ENCODE assay signal across 8 cellular contexts in genomic region chr19:51097166-51097736, GRCh38. TPM values are rescaled to one million over a fixed set of nuclear protein-coding genes. Genes with fewer than 3 reads are reported as not detected.
A peak's percentile ranks its signal among the peaks of the same experiment; 100 is the strongest.
DNase-seq lines count a peak whose midpoint lies in the region; ATAC-seq, FAIRE-seq and TF ChIP-seq lines count a peak whose summit lies in the region.

No MANE protein-coding gene starts in this region.

- H3K4me3 ChIP-seq in epithelial cell of esophagus (ENCODE audit: low read length): no peak overlapping the region

- peak; percentile 73 for TF ChIP-seq CTCF in epithelial cell of esophagus (IDR thresholded peaks at IDR 0.05; ENCODE audit: insufficient read depth, low read depth, low read length, missing control alignments)

- no peak overlapping the region for H3K4me3 Mint-ChIP-seq in activated CD8-positive, alpha-beta memory T cell treated with anti-CD3 and anti-CD28 coated beads, Interleukin-2, amount 10 ng/mL, durations not matched to agents 7 days and 5 days
- peak overlapping the region in 2 of 8 donors; percentile 31 to 47 for H3K4me3 Mint-ChIP-seq in naive B cell

- no peak for TF ChIP-seq POLR2A in GM12891 (IDR thresholded peaks at IDR 0.05; ENCODE audit: low read depth, low read length)

- peak; percentile 87 for FAIRE-seq in GM12891 (lab: Jason Lieb, UNC)

- peaks cover 15% of the 10 kb centered on the region for H3K4me1 Mint-ChIP-seq in activated CD8-positive, alpha-beta memory T cell treated with anti-CD3 and anti-CD28 coated beads, Interleukin-2, amount 10 ng/mL, durations not matched to agents 7 days and 5 days
- H3K4me1 Mint-ChIP-seq in naive B cell: peaks cover 17 to 25% (median 20%) of the 10 kb centered on the region in 3 donors

- H3K27me3 Mint-ChIP-seq in activated CD8-positive, alpha-beta memory T cell treated with anti-CD3 and anti-CD28 coated beads, Interleukin-2, amount 10 ng/mL, durations not matched to agents 7 days and 5 days: no peaks in the 10 kb centered on the region
- H3K27me3 Mint-ChIP-seq in naive B cell: no peaks in the 10 kb centered on the region

- peak overlapping the region; percentile 10 for H3K27ac Mint-ChIP-seq in activated CD8-positive, alpha-beta memory T cell treated with anti-CD3 and anti-CD28 coated beads, Interleukin-2, amount 10 ng/mL, durations not matched to agents 7 days and 5 days
- H3K27ac Mint-ChIP-seq in naive B cell: peak overlapping the region in 3 of 6 donors; percentile 11 to 89 (median 40)

- CTCF ChIA-PET in activated CD8-positive, alpha-beta memory T cell treated with anti-CD3 and anti-CD28 coated beads, Interleukin-2, amount 10 ng/mL, durations not matched to agents 7 days and 5 days (lab: Charles Lee): interaction anchor here (1.2 to 4.2 kb wide), 4 partner anchors 76 to 175 kb away, joined by 4 to 19 read pairs (median 10); partner anchors contain the start of gene KLK10

- H3K36me3 Mint-ChIP-seq in activated CD8-positive, alpha-beta memory T cell treated with anti-CD3 and anti-CD28 coated beads, Interleukin-2, amount 10 ng/mL, durations not matched to agents 7 days and 5 days: peaks cover 7% of the 10 kb centered on the region
- peaks cover 4 to 14% of the 10 kb centered on the region in 2 donors for H3K36me3 Mint-ChIP-seq in naive B cell

- DNase-seq in A172 (ENCODE audit: low spot score) (peak; percentile 27), GM12891 (ENCODE audit: insufficient read length, low spot score) (peak; percentile 71), NCI-H774 (lab: John Stamatoyannopoulos, UW) (peak; percentile 30), epithelial cell of esophagus (ENCODE audit: low read depth) (peak; percentile 90), naive B cell (peak; percentile 41)
- DNase-seq in activated CD8-positive, alpha-beta memory T cell treated with anti-CD3 and anti-CD28 coated beads, Interleukin-2, amount 10 ng/mL, durations not matched to agents 7 days and 5 days: peak; percentile 78
- peak in 5 of 6 experiments; percentile 31 to 61 (median 44) for DNase-seq in stimulated activated naive CD4-positive, alpha-beta T cell (lab: John Stamatoyannopoulos, UW)

- no peaks in the 10 kb centered on the region for H3K9me3 Mint-ChIP-seq in activated CD8-positive, alpha-beta memory T cell treated with anti-CD3 and anti-CD28 coated beads, Interleukin-2, amount 10 ng/mL, durations not matched to agents 7 days and 5 days (ENCODE audit: low read depth)
- H3K9me3 Mint-ChIP-seq in naive B cell: no peaks in the 10 kb centered on the region

- ATAC-seq in activated CD8-positive, alpha-beta memory T cell treated with anti-CD3 and anti-CD28 coated beads, Interleukin-2, amount 10 ng/mL, durations not matched to agents 7 days and 5 days: peak; percentile 72
- peak; percentile 43 to 71 for ATAC-seq in naive B cell (ENCODE audit: low read depth in 2 of 2)
- no peak for ATAC-seq in GM19035 (IDR thresholded peaks at IDR 0.05; ENCODE audit: unreplicated experiment)

TF ChIP-seq in GM12891, 5 proteins besides CTCF, POLR2A, EP300 and RAD21:
- TF ChIP-seq POLR2AphosphoS5 (IDR thresholded peaks at IDR 0.05; ENCODE audit: low read depth, low read length): no peak
- TF ChIP-seq SPI1 (IDR thresholded peaks at IDR 0.05; ENCODE audit: low read depth, low read length): no peak
- TF ChIP-seq PAX5 (IDR thresholded peaks at IDR 0.05; ENCODE audit: insufficient read depth, low read length, severe bottlenecking): no peak
- no peak for TF ChIP-seq TAF1 (IDR thresholded peaks at IDR 0.05; ENCODE audit: low read depth, low read length)
- no peak for TF ChIP-seq POU2F2 (IDR thresholded peaks at IDR 0.05; ENCODE audit: low read depth, low read length)

RNA-seq across cellular contexts. Expression of gene CTU1, which starts 11.0 kb away (rescaled TPM):
- total RNA-seq in A172 (2014; rRNA removed; shearing (Covaris generic)): 4.3 and 8.6 TPM in 2 replicates
- 1.7 TPM for polyA plus RNA-seq in GM12891 (2012; ENCODE audit: low read depth, missing spikeins)
- total RNA-seq in activated CD8-positive, alpha-beta memory T cell treated with anti-CD3 and anti-CD28 coated beads, Interleukin-2, amount 10 ng/mL, durations not matched to agents 7 days and 5 days: 10 to 100 TPM in 1 of 2 experiments, 1 to 10 TPM in 1; 9.5 to 10.9 TPM
- polyA plus RNA-seq in naive B cell (ENCODE audit: low read depth in 6 of 6): 1 to 10 TPM; 1.8 to 5.6 (median 4.2) TPM

RNA-seq across cellular contexts. Expression of gene KLK14, which starts 14.6 kb away (rescaled TPM):
- not detected in 2 replicates for total RNA-seq in A172 (2014; rRNA removed; shearing (Covaris generic))
- 0.10 TPM for polyA plus RNA-seq in GM12891 (2012; ENCODE audit: low read depth, missing spikeins)
- total RNA-seq in activated CD8-positive, alpha-beta memory T cell treated with anti-CD3 and anti-CD28 coated beads, Interleukin-2, amount 10 ng/mL, durations not matched to agents 7 days and 5 days: under 1 TPM; 0.61 to 0.89 TPM
- under 1 TPM in 1 of 6 donors, not detected in 5; 0.49 TPM for polyA plus RNA-seq in naive B cell (ENCODE audit: low read depth in 6 of 6)

RNA-seq across cellular contexts. Expression of gene SIGLEC9, which starts 27.5 kb away (rescaled TPM):
- total RNA-seq in A172 (2014; rRNA removed; shearing (Covaris generic)): 0.43 TPM in 1 of 2 replicates, not detected in the other
- polyA plus RNA-seq in GM12891 (2012; ENCODE audit: low read depth, missing spikeins): not detected
- under 1 TPM in 1 of 2 experiments, not detected in 1; 0.26 TPM for total RNA-seq in activated CD8-positive, alpha-beta memory T cell treated with anti-CD3 and anti-CD28 coated beads, Interleukin-2, amount 10 ng/mL, durations not matched to agents 7 days and 5 days
- polyA plus RNA-seq in naive B cell (ENCODE audit: low read depth in 6 of 6): 1 to 10 TPM in 1 of 6 donors, under 1 TPM in 1, not detected in 4; 0.25 to 1.3 TPM

RNA-seq across cellular contexts. Expression of gene KLK13, which starts 32.4 kb away (rescaled TPM):
- not detected in 2 replicates for total RNA-seq in A172 (2014; rRNA removed; shearing (Covaris generic))
- polyA plus RNA-seq in GM12891 (2012; ENCODE audit: low read depth, missing spikeins): not detected
- not detected for total RNA-seq in activated CD8-positive, alpha-beta memory T cell treated with anti-CD3 and anti-CD28 coated beads, Interleukin-2, amount 10 ng/mL, durations not matched to agents 7 days and 5 days
- not detected for polyA plus RNA-seq in naive B cell (ENCODE audit: low read depth in 6 of 6)

RNA-seq across cellular contexts. Expression of gene SIGLEC7, which starts 44.9 kb away (rescaled TPM):
- not detected in 2 replicates for total RNA-seq in A172 (2014; rRNA removed; shearing (Covaris generic))
- polyA plus RNA-seq in GM12891 (2012; ENCODE audit: low read depth, missing spikeins): not detected
- not detected for total RNA-seq in activated CD8-positive, alpha-beta memory T cell treated with anti-CD3 and anti-CD28 coated beads, Interleukin-2, amount 10 ng/mL, durations not matched to agents 7 days and 5 days
- polyA plus RNA-seq in naive B cell (ENCODE audit: low read depth in 6 of 6): under 1 TPM in 3 of 6 donors, not detected in 3; 0.22 to 0.32 (median 0.23) TPM

Comparison
In these comparisons a context has a peak if more than half of its experiments do, and no peak if none do; other contexts are left out.
1. DNase-seq: peak in every context shown above with its lines; median percentile 90 in epithelial cell of esophagus; 78 in activated CD8-positive, alpha-beta memory T cell treated with anti-CD3 and anti-CD28 coated beads, Interleukin-2, amount 10 ng/mL, durations not matched to agents 7 days and 5 days; 71 in GM12891; 44 in stimulated activated naive CD4-positive, alpha-beta T cell; 41 in naive B cell; 30 in NCI-H774; 27 in A172.